ENCODE assay signal across 8 cellular contexts in genomic region chr12:24948816-24949722, GRCh38. TPM values are rescaled to one million over a fixed set of nuclear protein-coding genes. Genes with fewer than 3 reads are reported as not detected.
DNase-seq lines count a peak whose midpoint lies in the region; ATAC-seq and TF ChIP-seq lines count a peak whose summit lies in the region.

BCAT1 (minus strand) TSS chr12:24949101; CDS start chr12:24948932, 169 bp downstream.

- H3K27me3 Mint-ChIP-seq in HFFc6 (ENCODE audit: insufficient read depth) (no peaks in the 10 kb centered on the region), nephron progenitor cell (ENCODE audit: low read depth, poor library complexity) (peaks cover 4% of the 10 kb centered on the region)
- peaks cover 37% of the 10 kb centered on the region for H3K27me3 Mint-ChIP-seq in activated T-cell treated with anti-CD3 and anti-CD28 coated beads, Interleukin-2, amount 50 U/mL, for 4 hours (ENCODE audit: low read depth)

- H3K9me3 Mint-ChIP-seq in HFFc6 (no peaks in the 10 kb centered on the region), nephron progenitor cell (peaks cover 4% of the 10 kb centered on the region)
- H3K9me3 Mint-ChIP-seq in activated T-cell treated with anti-CD3 and anti-CD28 coated beads, Interleukin-2, amount 50 U/mL, for 4 hours: no peaks in the 10 kb centered on the region

- no peaks in the 10 kb centered on the region for H3K9me3 ChIP-seq in tibial artery

- no peak within 1 kb of the TSS for H3K27ac ChIP-seq in tibial artery

- intact Hi-C loops in tibial artery (cut with DNase I; ENCODE audit: low total_unique reads): no loop called here

- TF ChIP-seq CTCF in GM10266 (IDR thresholded peaks at IDR 0.05; ENCODE audit: control insufficient read depth, insufficient read depth, low read depth, missing control alignments): peak; percentile 22
- TF ChIP-seq CTCF in HFFc6 (IDR thresholded peaks at IDR 0.05): peak; percentile 46
- no peak for TF ChIP-seq CTCF in foreskin fibroblast (IDR thresholded peaks at IDR 0.05; ENCODE audit: low read depth, low read length)
- TF ChIP-seq CTCF in nephron progenitor cell (IDR thresholded peaks at IDR 0.05): no peak
- no peak for TF ChIP-seq CTCF in tibial artery (IDR thresholded peaks at IDR 0.05)

- H3K36me3 Mint-ChIP-seq in HFFc6 (ENCODE audit: low read depth) (peaks cover 25% of the 10 kb centered on the region), nephron progenitor cell (ENCODE audit: low read depth) (peaks cover 18% of the 10 kb centered on the region)
- no peaks in the 10 kb centered on the region for H3K36me3 Mint-ChIP-seq in activated T-cell treated with anti-CD3 and anti-CD28 coated beads, Interleukin-2, amount 50 U/mL, for 4 hours (ENCODE audit: insufficient read depth)

- no peaks in the 10 kb centered on the region for H3K27me3 ChIP-seq in tibial artery

- peak; percentile 36 to 62 for ATAC-seq in activated T-cell treated with anti-CD3 and anti-CD28 coated beads, Interleukin-2, amount 50 U/mL, for 4 hours

- peaks cover 59% of the 10 kb centered on the region for H3K4me1 Mint-ChIP-seq in HFFc6 (ENCODE audit: low read depth)
- peaks cover 49% of the 10 kb centered on the region for H3K4me1 Mint-ChIP-seq in activated T-cell treated with anti-CD3 and anti-CD28 coated beads, Interleukin-2, amount 50 U/mL, for 4 hours (ENCODE audit: low read depth)
- peaks cover 70% of the 10 kb centered on the region for H3K4me1 Mint-ChIP-seq in nephron progenitor cell

- peak within 1 kb of the TSS; percentile 97 for H3K27ac Mint-ChIP-seq in HFFc6
- H3K27ac Mint-ChIP-seq in nephron progenitor cell: peak within 1 kb of the TSS; percentile 92

- peak within 1 kb of the TSS; percentile 100 for H3K4me3 Mint-ChIP-seq in HFFc6
- peak within 1 kb of the TSS; percentile 85 for H3K4me3 Mint-ChIP-seq in activated T-cell treated with anti-CD3 and anti-CD28 coated beads, Interleukin-2, amount 50 U/mL, for 4 hours
- peak within 1 kb of the TSS; percentile 96 for H3K4me3 Mint-ChIP-seq in nephron progenitor cell

- DNase-seq in GM10266 (ENCODE audit: extremely low spot score): no peak
- peak; percentile 68 for DNase-seq in HFFc6
- peak; percentile 74 for DNase-seq in NCI-H226
- peak; percentile 20 for DNase-seq in activated T-cell treated with anti-CD3 and anti-CD28 coated beads, Interleukin-2, amount 50 U/mL, for 4 hours
- peak; percentile 82 to 92 for DNase-seq in foreskin fibroblast
- peak; percentile 82 for DNase-seq in nephron progenitor cell
- DNase-seq in tibial artery: peak; percentile 74 to 78
- DNase-seq in COR-L47 (lab: John Stamatoyannopoulos, UW): no peak

- peaks cover 0 to 16% (median 5%) of the 10 kb centered on the region in 4 donors for H3K4me1 ChIP-seq in tibial artery

- no peaks in the 10 kb centered on the region for H3K36me3 ChIP-seq in tibial artery

- H3K4me3 ChIP-seq in foreskin fibroblast (ENCODE audit: low read depth in 1 of 2, low read length in 2 of 2) (peak within 1 kb of the TSS; percentile 90 to 96), tibial artery (peak within 1 kb of the TSS; percentile 53 to 61)

RNA-seq across cellular contexts. Expression of gene BCAT1, which starts in this region (rescaled TPM):
- 100 to 1,000 TPM; 156 to 180 (median 173) TPM for total RNA-seq in HFFc6 (2021; fragmentation: NEBNext Ultra II Directional; extraction: Animal tissue kit (Norgen Biotek cat#: 25700))
- 10 to 100 TPM; 19.2 to 39.0 (median 25.6) TPM for total RNA-seq in activated T-cell treated with anti-CD3 and anti-CD28 coated beads, Interleukin-2, amount 50 U/mL, for 4 hours

Comparison
In these comparisons a context has a peak if more than half of its experiments do, and no peak if none do; other contexts are left out.
1. DNase-seq: peak in HFFc6 (single experiment), NCI-H226 (single experiment), activated T-cell treated with anti-CD3 and anti-CD28 coated beads, Interleukin-2, amount 50 U/mL, for 4 hours (single experiment), foreskin fibroblast (2 of 2), nephron progenitor cell (single experiment) and tibial artery (2 of 2); none in GM10266 (single experiment) and COR-L47 (single experiment).
2. CTCF ChIP-seq: peak in GM10266 (single experiment) and HFFc6 (single experiment); none in foreskin fibroblast (single experiment), nephron progenitor cell (single experiment) and tibial artery (0 of 2).
3. Peak in every context shown above with its lines, with median percentiles within 50 percentile points of each other: H3K4me3 Mint-ChIP-seq.